ENCODE assay signal across 22 cellular contexts in the genomic region with DNA sequence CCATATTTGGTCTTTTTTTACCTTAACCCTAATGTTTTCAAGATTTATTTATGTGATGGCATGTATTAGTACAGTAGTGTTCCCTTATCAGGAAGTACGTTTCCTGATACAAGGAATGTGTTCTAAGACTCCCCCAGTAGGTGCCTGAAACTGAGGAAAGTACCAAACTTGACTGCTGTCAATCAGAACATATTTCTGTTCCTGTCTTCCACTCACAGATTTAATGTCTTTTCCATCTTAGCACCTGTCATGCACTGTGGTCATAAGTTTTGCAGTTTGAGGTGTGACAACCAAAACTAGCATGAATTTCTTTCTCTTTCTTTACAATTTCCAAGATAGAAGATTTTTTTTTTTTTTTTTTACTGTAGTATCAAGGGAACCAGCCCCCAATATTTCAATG.
DNase-seq lines count a peak whose midpoint lies in the region; ATAC-seq, FAIRE-seq and TF ChIP-seq lines count a peak whose summit lies in the region.
"Had no signal": no experiment of that assay in that cellular context is flagged by ENCODE, and none has a peak within 500 bp of the region (broad histone marks: within the 10 kb centered on the region; RNA-seq: fewer than 3 reads in every experiment).

No MANE protein-coding gene starts in this region.

- no peak for TF ChIP-seq RAD21 in IMR-90 (IDR thresholded peaks at IDR 0.05; ENCODE audit: low read length)

- TF ChIP-seq CTCF in Calu3 (IDR thresholded peaks at IDR 0.05; ENCODE audit: unreplicated experiment) (no peak), IMR-90 (conservative IDR thresholded peaks at IDR 0.05; ENCODE audit: low read depth, low read length) (no peak)

- H2BK20ac ChIP-seq in IMR-90 (ENCODE audit: low read depth, low read length): no peak overlapping the region

- no peak overlapping the region for H2AK9ac ChIP-seq in IMR-90 (replicated peaks; ENCODE audit: low read depth, low read length, poor library complexity)

- H3K14ac ChIP-seq in IMR-90 (replicated peaks; ENCODE audit: low read depth, low read length): no peak overlapping the region

- H3K23ac ChIP-seq in IMR-90 (ENCODE audit: low read depth, low read length): no peak overlapping the region

- no peak overlapping the region for H3K9ac ChIP-seq in IMR-90 (ENCODE audit: low read depth, low read length)
- H3K9ac ChIP-seq: BLaER1, GM23248 had no signal

- H4K91ac ChIP-seq in IMR-90 (ENCODE audit: insufficient read depth, low read depth, low read length): no peak overlapping the region

- H2BK5ac ChIP-seq in IMR-90 (ENCODE audit: low read depth, low read length, poor library complexity, severe bottlenecking): peak overlapping the region; percentile 3

- FAIRE-seq in frontal cortex (lab: Jason Lieb, UNC): no peak
- FAIRE-seq: A204.1, D721Med, GM12892, GM19239 had no signal

- no peak overlapping the region for H2AK5ac ChIP-seq in IMR-90 (ENCODE audit: low read depth, low read length)

- intact Hi-C loops in Calu3 (cut with micrococcal nuclease; ENCODE audit: unreplicated experiment): loop anchor here (5.0 kb wide), 1 partner anchor 168 kb away; no protein-coding TSS in a partner anchor
- intact Hi-C loops in IMR-90 (cut with micrococcal nuclease): loop anchor here (5.0 to 10.0 kb wide), 3 partner anchors 113 to 168 kb away; no protein-coding TSS in a partner anchor

- no peak overlapping the region for H2AFZ ChIP-seq in IMR-90 (replicated peaks; ENCODE audit: low read length, poor library complexity)
- H2AFZ ChIP-seq: GM23248 had no signal

- DNase-seq in Calu3: no peak
- no peak for DNase-seq in HEK293T (ENCODE audit: extremely low spot score)
- DNase-seq in IMR-90: no peak
- DNase-seq in frontal cortex (ENCODE audit: low spot score in 2 of 2): no peak
- DNase-seq in ecto neural progenitor cell (ENCODE audit: low spot score): no peak
- DNase-seq in hepatic stellate cell (ENCODE audit: low spot score): no peak
- DNase-seq: CD4-positive, CD25-positive, alpha-beta regulatory T cell; CD8-positive, alpha-beta T cell; DMS53; DMS79 treated with DMSO at 0.1 percent for 48 hours; GF-D8; GM23248; H9 had no signal

- peaks cover 16% of the 10 kb centered on the region for H3K4me1 Mint-ChIP-seq in Calu3 (ENCODE audit: low read depth, unreplicated experiment)
- H3K4me1 Mint-ChIP-seq: B cell had no signal

- BruUV-seq in Calu3 (replicated peaks; lab: Mats Ljungman, UMichigan) (no TSS peak), IMR-90 (replicated peaks; lab: Mats Ljungman, UMichigan) (no TSS peak)

- H4K20me1 ChIP-seq in IMR-90 (ENCODE audit: insufficient read depth, low read length): peaks cover 67% of the 10 kb centered on the region; the same call in 1 of the 2 replicates
- H4K20me1 ChIP-seq: BLaER1 had no signal

- H3K9me3 ChIP-seq in IMR-90 (ENCODE audit: control insufficient read depth, insufficient read depth, low read length): no peaks in the 10 kb centered on the region

- no peaks in the 10 kb centered on the region for H3K27me3 ChIP-seq in IMR-90 (ENCODE audit: control insufficient read depth, insufficient read depth, low read length)
- H3K27me3 ChIP-seq: BLaER1 had no signal

- H3K56ac ChIP-seq in IMR-90 (ENCODE audit: extremely low read depth, insufficient read depth, low read length): no peak overlapping the region

- H3K27me3 Mint-ChIP-seq in Calu3 (ENCODE audit: unreplicated experiment): no peaks in the 10 kb centered on the region
- H3K27me3 Mint-ChIP-seq: B cell had no signal

- H2BK15ac ChIP-seq in IMR-90 (ENCODE audit: low read depth, low read length): no peak overlapping the region

- no CpG with 5 or more reads among the region's 1 CpG for WGBS in IMR-90 (ENCODE audit: extremely low coverage in 2 of 2, insufficient read length in 1 of 2), 2 experiments

- dilution Hi-C loops in IMR-90 (cut with HindIII; ENCODE audit: low sequenced_read_pairs, unreplicated experiment): no loop called here

- no peak for ATAC-seq in IMR-90 (ENCODE audit: low read depth)
- ATAC-seq: CD8-positive, alpha-beta T cell; HCT116 had no signal

- peaks cover 11 to 55% of the 10 kb centered on the region in 2 experiments for H3K79me1 ChIP-seq in IMR-90 (ENCODE audit: low read depth in 1 of 2, low read length in 2 of 2)

- H3K36me3 ChIP-seq in IMR-90 (ENCODE audit: control insufficient read depth, insufficient read depth, low read length): peaks cover 5% of the 10 kb centered on the region
- H3K36me3 ChIP-seq: BLaER1 had no signal

- peaks cover 23% of the 10 kb centered on the region for H3K4me1 ChIP-seq in IMR-90 (ENCODE audit: control insufficient read depth, insufficient read depth, low read length)
- H3K4me1 ChIP-seq: BLaER1 had no signal

- H4K5ac ChIP-seq in IMR-90 (ENCODE audit: low read depth, low read length): peak overlapping the region; percentile 75; the same call in 1 of the 2 replicates

- peaks cover 6% of the 10 kb centered on the region for H3K36me3 Mint-ChIP-seq in Calu3 (ENCODE audit: insufficient read depth, unreplicated experiment)
- H3K36me3 Mint-ChIP-seq: CD4-positive, CD25-positive, alpha-beta regulatory T cell; CD8-positive, alpha-beta T cell had no signal

- H3K9me1 ChIP-seq in IMR-90 (ENCODE audit: insufficient read depth, low read length): peaks cover 26% of the 10 kb centered on the region

- no peak overlapping the region for H3K4ac ChIP-seq in IMR-90 (ENCODE audit: low read depth, low read length)

- in situ Hi-C loops in IMR-90 (cut with MboI; ENCODE audit: low sequenced_read_pairs): loop anchor here (10.0 to 25.0 kb wide), 5 partner anchors 313 to 1288 kb away; a partner anchor contains a TSS

- no peak overlapping the region for H3K27ac ChIP-seq in IMR-90 (ENCODE audit: insufficient read depth, low read length)
- H3K27ac ChIP-seq: 22Rv1, BLaER1, C4-2B, GM23248 had no signal

- peak overlapping the region; percentile 77 for H3K27ac Mint-ChIP-seq in Calu3 (ENCODE audit: unreplicated experiment)
- H3K27ac Mint-ChIP-seq: B cell; CD4-positive, CD25-positive, alpha-beta regulatory T cell; CD8-positive, alpha-beta T cell had no signal

- H3K4me3 Mint-ChIP-seq in Calu3 (ENCODE audit: low read depth, unreplicated experiment): no peak overlapping the region
- H3K4me3 Mint-ChIP-seq: B cell; CD4-positive, CD25-positive, alpha-beta regulatory T cell; CD8-positive, alpha-beta T cell; H9 had no signal

- no peak overlapping the region for H2BK120ac ChIP-seq in IMR-90 (ENCODE audit: low read depth, low read length)

- no peak for TF ChIP-seq POLR2A in IMR-90 (IDR thresholded peaks at IDR 0.05; ENCODE audit: low read depth, low read length)

- H3K4me2 ChIP-seq in IMR-90 (ENCODE audit: low read depth, low read length): no peak overlapping the region
- H3K4me2 ChIP-seq: BLaER1 had no signal

- H3K4me3 ChIP-seq in IMR-90 (ENCODE audit: insufficient read depth, low read depth, low read length): no peak overlapping the region
- H3K4me3 ChIP-seq: BLaER1, GM23248 had no signal

- no peaks in the 10 kb centered on the region for H3K9me3 Mint-ChIP-seq in Calu3 (ENCODE audit: low read depth, unreplicated experiment)

- CTCF ChIA-PET in Calu3 (lab: Charles Lee) (no interaction called here), HEK293T (lab: Yijun Ruan, JAX) (no interaction called here), IMR-90 (lab: Yijun Ruan, JAX) (no interaction called here)

- POLR2A ChIA-PET in HEK293T (lab: Yijun Ruan, JAX): no interaction called here
- POLR2A ChIA-PET in IMR-90 (lab: Charles Lee; ENCODE audit: unreplicated experiment): no interaction called here

- H4K8ac ChIP-seq in IMR-90 (ENCODE audit: low read depth in 2 of 2, low read length in 2 of 2): no peak overlapping the region

- no peak overlapping the region; the same call in 1 of the 2 replicates for H3K18ac ChIP-seq in IMR-90 (ENCODE audit: low read depth, low read length)

TF ChIP-seq in HEK293T, 16 proteins besides CTCF, POLR2A, EP300 and RAD21:
- TF ChIP-seq, protein P1, sequence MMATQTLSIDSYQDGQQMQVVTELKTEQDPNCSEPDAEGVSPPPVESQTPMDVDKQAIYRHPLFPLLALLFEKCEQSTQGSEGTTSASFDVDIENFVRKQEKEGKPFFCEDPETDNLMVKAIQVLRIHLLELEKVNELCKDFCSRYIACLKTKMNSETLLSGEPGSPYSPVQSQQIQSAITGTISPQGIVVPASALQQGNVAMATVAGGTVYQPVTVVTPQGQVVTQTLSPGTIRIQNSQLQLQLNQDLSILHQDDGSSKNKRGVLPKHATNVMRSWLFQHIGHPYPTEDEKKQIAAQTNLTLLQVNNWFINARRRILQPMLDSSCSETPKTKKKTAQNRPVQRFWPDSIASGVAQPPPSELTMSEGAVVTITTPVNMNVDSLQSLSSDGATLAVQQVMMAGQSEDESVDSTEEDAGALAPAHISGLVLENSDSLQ (IDR thresholded peaks at IDR 0.05): peak; percentile 87
- TF ChIP-seq HDGF (IDR thresholded peaks at IDR 0.05; ENCODE audit: borderline replicate concordance): no peak

TF ChIP-seq in IMR-90, 13 proteins besides CTCF, POLR2A, EP300 and RAD21 (continues in another document):
- TF ChIP-seq SMC3 (IDR thresholded peaks at IDR 0.05; ENCODE audit: low read depth, low read length): no peak
- TF ChIP-seq, protein P2, sequence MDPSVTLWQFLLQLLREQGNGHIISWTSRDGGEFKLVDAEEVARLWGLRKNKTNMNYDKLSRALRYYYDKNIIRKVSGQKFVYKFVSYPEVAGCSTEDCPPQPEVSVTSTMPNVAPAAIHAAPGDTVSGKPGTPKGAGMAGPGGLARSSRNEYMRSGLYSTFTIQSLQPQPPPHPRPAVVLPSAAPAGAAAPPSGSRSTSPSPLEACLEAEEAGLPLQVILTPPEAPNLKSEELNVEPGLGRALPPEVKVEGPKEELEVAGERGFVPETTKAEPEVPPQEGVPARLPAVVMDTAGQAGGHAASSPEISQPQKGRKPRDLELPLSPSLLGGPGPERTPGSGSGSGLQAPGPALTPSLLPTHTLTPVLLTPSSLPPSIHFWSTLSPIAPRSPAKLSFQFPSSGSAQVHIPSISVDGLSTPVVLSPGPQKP (IDR thresholded peaks at IDR 0.05; ENCODE audit: borderline replicate concordance, low read depth, low read length): no peak
- no peak for TF ChIP-seq NFE2L2 (IDR thresholded peaks at IDR 0.05; ENCODE audit: low read depth, low read length)
- TF ChIP-seq, protein P3, sequence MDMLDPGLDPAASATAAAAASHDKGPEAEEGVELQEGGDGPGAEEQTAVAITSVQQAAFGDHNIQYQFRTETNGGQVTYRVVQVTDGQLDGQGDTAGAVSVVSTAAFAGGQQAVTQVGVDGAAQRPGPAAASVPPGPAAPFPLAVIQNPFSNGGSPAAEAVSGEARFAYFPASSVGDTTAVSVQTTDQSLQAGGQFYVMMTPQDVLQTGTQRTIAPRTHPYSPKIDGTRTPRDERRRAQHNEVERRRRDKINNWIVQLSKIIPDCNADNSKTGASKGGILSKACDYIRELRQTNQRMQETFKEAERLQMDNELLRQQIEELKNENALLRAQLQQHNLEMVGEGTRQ (IDR thresholded peaks at IDR 0.05; ENCODE audit: low read depth, low read length): no peak
- no peak for TF ChIP-seq RFX5 (IDR thresholded peaks at IDR 0.05; ENCODE audit: low read depth, low read length)
- no peak for TF ChIP-seq FOS (IDR thresholded peaks at IDR 0.05; ENCODE audit: low read depth, low read length)
- TF ChIP-seq MAZ (IDR thresholded peaks at IDR 0.05; ENCODE audit: borderline replicate concordance, low read depth, low read length): no peak
- TF ChIP-seq MXI1 (IDR thresholded peaks at IDR 0.05; ENCODE audit: borderline replicate concordance, low read depth, low read length): no peak
- no peak for TF ChIP-seq RCOR1 (IDR thresholded peaks at IDR 0.05; ENCODE audit: insufficient replicate concordance, low read length)
